ENCODE assay signal across 1 cellular context in genomic region chr19:12996542-12997094, GRCh38.
TF ChIP-seq lines count a peak whose summit lies in the region.

No MANE protein-coding gene starts in this region.

TF ChIP-seq in K562, 482 proteins besides CTCF, POLR2A, EP300 and RAD21:
- TF ChIP-seq TCF7 (IDR thresholded peaks at IDR 0.05; ENCODE audit: borderline replicate concordance), result no peak
- TF ChIP-seq BHLHE40 (IDR thresholded peaks at IDR 0.05; ENCODE audit: low read length), result 0 out of 2 replicates have a peak, but pooled peaks have one; percentile 20
- peak; percentile 44 for TF ChIP-seq HMGN3 (IDR thresholded peaks at IDR 0.05; ENCODE audit: borderline replicate concordance, extremely low read depth, insufficient read length, low read depth, low read length)
- peak; percentile 63 for TF ChIP-seq POLR2G (IDR thresholded peaks at IDR 0.05; ENCODE audit: low read depth, low read length)
- TF ChIP-seq JUND (IDR thresholded peaks at IDR 0.05; ENCODE audit: borderline replicate concordance, low read depth, low read length), result no peak
- no peak; the same call in 2 of the 3 replicates for TF ChIP-seq JUND (tag; IDR thresholded peaks at IDR 0.05; ENCODE audit: borderline replicate concordance, low read depth, low read length)
- TF ChIP-seq RBFOX2 (IDR thresholded peaks at IDR 0.05; ENCODE audit: low read depth, low read length), result peak; percentile 51; the same call in 1 of the 2 replicates
- peak; percentile 71 for TF ChIP-seq RBBP5 (IDR thresholded peaks at IDR 0.05; ENCODE audit: borderline replicate concordance, insufficient read depth, low read length, poor library complexity, severe bottlenecking)
- peak; percentile 34 for TF ChIP-seq TAF1 (IDR thresholded peaks at IDR 0.05; ENCODE audit: control insufficient read depth, extremely low read depth, insufficient read depth, low read length, severe bottlenecking)
- 0 out of 2 replicates have a peak, but pooled peaks have one; percentile 28 for TF ChIP-seq ZFP91 (CRISPR knock-in tag; IDR thresholded peaks at IDR 0.05)
- TF ChIP-seq SAFB (IDR thresholded peaks at IDR 0.05; ENCODE audit: borderline replicate concordance, low read depth, low read length), result 0 out of 2 replicates have a peak, but pooled peaks have one; percentile 45
- no peak for TF ChIP-seq BRCA1 (IDR thresholded peaks at IDR 0.05)
- TF ChIP-seq BRCA1 (CRISPR knock-in tag; IDR thresholded peaks at IDR 0.05), result 0 out of 2 replicates have a peak, but pooled peaks have one; percentile 80
- TF ChIP-seq CREM (IDR thresholded peaks at IDR 0.05; ENCODE audit: low read depth), result peak; percentile 55
- TF ChIP-seq CCNT2 (IDR thresholded peaks at IDR 0.05; ENCODE audit: borderline replicate concordance, extremely low read depth, insufficient read length, low read depth, low read length), result peak; percentile 13
- TF ChIP-seq CXXC5 (CRISPR knock-in tag; IDR thresholded peaks at IDR 0.05), result peak; percentile 16; the same call in 1 of the 2 replicates
- peak; percentile 48 to 65 for TF ChIP-seq NRF1 (conservative IDR thresholded peaks at IDR 0.05 in 1 of 2, IDR thresholded peaks at IDR 0.05 in 1 of 2)
- 0 out of 2 replicates have a peak, but pooled peaks have one; percentile 34 for TF ChIP-seq ZFX (CRISPR knock-in tag; IDR thresholded peaks at IDR 0.05)
- peak; percentile 40; the same call in 1 of the 2 replicates for TF ChIP-seq MGA (IDR thresholded peaks at IDR 0.05)
- TF ChIP-seq RHOXF2B (CRISPR knock-in tag; conservative IDR thresholded peaks at IDR 0.05), result no peak
- TF ChIP-seq RNF2 (IDR thresholded peaks at IDR 0.05), result 0 out of 2 replicates have a peak, but pooled peaks have one; percentile 27
- TF ChIP-seq L3MBTL2 (IDR thresholded peaks at IDR 0.05), result peak; percentile 54
- TF ChIP-seq HNRNPK (IDR thresholded peaks at IDR 0.05; ENCODE audit: low read depth, low read length, poor library complexity, severe bottlenecking), result peak; percentile 52
- TF ChIP-seq E2F3 (CRISPR knock-in tag; IDR thresholded peaks at IDR 0.05), result no peak
- peak in 1 of 2 experiments; percentile 75; a peak in 2 of 4 replicates for TF ChIP-seq UBTF (IDR thresholded peaks at IDR 0.05; ENCODE audit: borderline replicate concordance in 1 of 2, low read depth in 2 of 2, low read length in 2 of 2)
- no peak for TF ChIP-seq PML (IDR thresholded peaks at IDR 0.05; ENCODE audit: low read length)
- TF ChIP-seq MBD2 (IDR thresholded peaks at IDR 0.05; ENCODE audit: borderline replicate concordance, low read depth), result peak; percentile 17; the same call in 1 of the 2 replicates
- peak; percentile 74 for TF ChIP-seq NFIC (IDR thresholded peaks at IDR 0.05)
- TF ChIP-seq TAL1 (IDR thresholded peaks at IDR 0.05), result no peak
- peak; percentile 77 for TF ChIP-seq RB1 (IDR thresholded peaks at IDR 0.05; ENCODE audit: low read depth)
- TF ChIP-seq NCOA6 (IDR thresholded peaks at IDR 0.05), result peak; percentile 76
- peak; percentile 68 to 87 for TF ChIP-seq E2F6 (IDR thresholded peaks at IDR 0.05; ENCODE audit: borderline replicate concordance in 1 of 2, extremely low read depth in 1 of 2, insufficient read depth in 1 of 2, insufficient read length in 1 of 2, low read depth in 1 of 2, low read length in 1 of 2, poor library complexity in 1 of 2, severe bottlenecking in 1 of 2)
- no peak; the same call in 1 of the 2 replicates for TF ChIP-seq ZNF740 (CRISPR knock-in tag; IDR thresholded peaks at IDR 0.05)
- 0 out of 4 replicates have a peak, but pooled peaks of 1 of the 2 experiments have one; percentile 31 for TF ChIP-seq ZNF740 (tag; IDR thresholded peaks at IDR 0.05)
- peak; percentile 42; the same call in 1 of the 2 replicates for TF ChIP-seq MYC (IDR thresholded peaks at IDR 0.05; ENCODE audit: low read depth, low read length)
- no peak for TF ChIP-seq MYC (CRISPR knock-in tag; IDR thresholded peaks at IDR 0.05; ENCODE audit: borderline replicate concordance, low read depth)
- peak; percentile 53 for TF ChIP-seq PCBP1 (IDR thresholded peaks at IDR 0.05; ENCODE audit: low read depth, low read length, poor library complexity, severe bottlenecking)
- TF ChIP-seq CTBP1 (IDR thresholded peaks at IDR 0.05; ENCODE audit: borderline replicate concordance), result peak; percentile 56
- TF ChIP-seq MAX (CRISPR knock-in tag; IDR thresholded peaks at IDR 0.05), result peak; percentile 12; the same call in 1 of the 2 replicates
- no peak for TF ChIP-seq ZNF282 (CRISPR knock-in tag; IDR thresholded peaks at IDR 0.05)
